1 cellular context compared by ENCODE assay signal in the genomic region with DNA sequence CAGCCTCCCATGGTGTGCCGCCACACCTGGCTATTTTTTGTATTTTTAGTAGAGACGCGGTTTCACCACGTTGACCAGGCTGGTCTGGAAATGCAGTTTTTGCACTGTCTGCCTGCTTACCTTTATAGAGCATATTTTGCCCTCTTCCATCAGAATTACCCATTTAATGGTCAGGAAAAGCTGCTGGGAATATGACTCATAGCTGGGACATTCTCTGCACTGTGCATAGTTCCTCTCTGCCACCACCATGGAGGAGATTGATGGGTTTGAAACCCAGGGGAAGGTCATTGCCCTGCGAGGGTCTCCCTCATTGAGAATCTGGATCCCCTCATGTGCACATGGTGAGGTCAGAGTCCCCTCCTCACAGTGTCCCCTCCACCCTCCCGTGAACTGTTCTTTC.
TF ChIP-seq lines count a peak whose summit lies in the region.

No MANE protein-coding gene starts in this region.

TF ChIP-seq in IMR-90, 13 proteins besides CTCF, POLR2A, EP300 and RAD21 (continued from another document):
- TF ChIP-seq ELK1 (IDR thresholded peaks at IDR 0.05; ENCODE audit: borderline replicate concordance, low read depth, low read length), result no peak
TF ChIP-seq in IMR-90: peak in this region for 0.
